31 cellular contexts compared by ENCODE assay signal in the genomic region with DNA sequence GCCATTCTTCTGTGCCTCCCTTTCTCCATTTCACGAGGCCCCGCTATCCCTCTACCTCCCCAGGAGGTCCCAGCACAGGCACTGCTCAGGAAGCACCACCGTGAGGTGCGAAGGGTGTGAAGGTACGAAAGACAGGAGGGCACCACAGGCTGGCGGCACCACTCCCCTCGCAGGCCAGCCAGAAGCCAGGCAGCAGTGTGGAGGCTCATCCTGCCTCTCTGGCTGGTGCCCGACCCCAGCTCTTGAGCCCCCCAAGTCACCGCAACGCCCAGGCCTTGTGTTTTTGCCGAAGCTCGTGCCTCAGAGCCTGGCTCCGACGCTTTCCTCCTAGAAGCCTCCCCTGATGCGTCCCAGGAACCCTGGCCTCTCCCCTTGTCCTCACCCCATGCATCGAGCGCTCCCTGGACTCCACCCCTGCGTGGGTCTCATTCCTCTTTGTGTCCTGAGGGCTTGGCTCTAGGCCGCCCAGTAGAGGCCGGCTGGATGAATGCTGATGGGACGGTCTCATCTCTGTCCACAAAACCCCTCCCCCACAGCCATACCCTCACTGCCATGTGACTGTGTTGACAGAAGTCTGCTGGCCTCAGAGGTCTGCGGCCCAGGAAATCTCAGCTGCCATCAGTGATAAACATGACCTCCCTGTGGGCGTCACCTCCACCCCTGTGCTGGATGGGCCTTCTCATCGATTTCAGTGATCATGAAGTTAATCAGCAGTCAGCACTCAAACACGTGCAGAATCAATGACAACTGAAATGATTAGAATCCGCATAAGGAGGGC. TPM values are rescaled to one million over a fixed set of nuclear protein-coding genes. Genes with fewer than 3 reads are reported as not detected.
DNase-seq lines count a peak whose midpoint lies in the region; ATAC-seq, FAIRE-seq and TF ChIP-seq lines count a peak whose summit lies in the region.
"Had no signal": no experiment of that assay in that cellular context is flagged by ENCODE, and none has a peak within 500 bp of the region (broad histone marks: within the 10 kb centered on the region; RNA-seq: fewer than 3 reads in every experiment).

No MANE protein-coding gene starts in this region.

- H3K79me2 ChIP-seq in SK-N-SH (ENCODE audit: insufficient read depth) (no peaks in the 10 kb centered on the region), H1 (ENCODE audit: control insufficient read depth in 1 of 2, insufficient read depth in 2 of 2, low read length in 2 of 2) (no peaks in the 10 kb centered on the region)

- POLR2A ChIA-PET in SK-N-SH (lab: Yijun Ruan, JAX): no interaction called here
- POLR2A ChIA-PET in H1 (lab: Charles Lee; ENCODE audit: partially characterized antibody): interaction anchor here (1.7 kb wide), 1 partner anchor 17 kb away, joined by 5 read pairs; no protein-coding TSS in a partner anchor

- H2AFZ ChIP-seq in SK-N-SH (ENCODE audit: low read depth) (no peak overlapping the region), H1 (ENCODE audit: low read length) (no peak overlapping the region), mesenchymal stem cell (ENCODE audit: low read depth, low read length) (no peak overlapping the region)

- 91% methylated on average over 23 of the region's 26 CpGs for WGBS in SK-N-SH (ENCODE audit: low lambda C conversion rate)
- 85% methylated on average over 24 of the region's 26 CpGs; no CpG with 5 or more reads in 1 of the 2 experiments for WGBS in H1 (ENCODE audit: extremely low coverage in 1 of 2, insufficient coverage in 1 of 2, insufficient read length in 1 of 2, insufficient replicate concordance in 2 of 2, low coverage in 1 of 2, low lambda C conversion rate in 2 of 2, missing lambda C conversion rate in 1 of 2), 2 experiments
- 85% methylated on average over 26 of the region's 26 CpGs for WGBS in mesenchymal stem cell

- H3K27me3 Mint-ChIP-seq in stimulated activated naive B cell treated with anti-CD40 and anti-IgM and Interleukin-4, amounts not matched to agents 10 μg/mL and 1 μg/mL and 100 μg/mL, for 72 hours: no peaks in the 10 kb centered on the region
- no peaks in the 10 kb centered on the region for H3K27me3 Mint-ChIP-seq in stimulated activated memory B cell treated with anti-CD40 and anti-IgM and Interleukin-4, amounts not matched to agents 10 μg/mL and 1 μg/mL and 100 μg/mL, for 72 hours
- H3K27me3 Mint-ChIP-seq: activated naive CD4-positive, alpha-beta T cell treated with anti-CD3 and anti-CD28 coated beads, Interleukin-2, amount 10 ng/mL, durations not matched to agents 7 days and 5 days; activated T-helper 17 cell treated with anti-CD3 and anti-CD28 coated beads, Interleukin-2, amount 50 U/mL, for 72 hours had no signal

- H2BK120ac ChIP-seq in H1 (replicated peaks; ENCODE audit: low read depth, low read length) (no peak overlapping the region), mesenchymal stem cell (ENCODE audit: low read depth, low read length) (no peak overlapping the region)

- no peak overlapping the region for H3K4ac ChIP-seq in H1 (replicated peaks; ENCODE audit: insufficient read length, low read depth, low read length)
- no peak overlapping the region for H3K4ac ChIP-seq in mesenchymal stem cell (ENCODE audit: low read depth in 1 of 2, low read length in 2 of 2)

- no peak for ATAC-seq in SK-N-SH treated with all-trans-retinoic acid at 6 μM for 48 hours
- ATAC-seq in stimulated activated naive B cell treated with anti-CD40 and anti-IgM and Interleukin-4, amounts not matched to agents 10 μg/mL and 1 μg/mL and 100 μg/mL, for 72 hours (replicated peaks): no peak
- ATAC-seq in stimulated activated memory B cell treated with anti-CD40 and anti-IgM and Interleukin-4, amounts not matched to agents 10 μg/mL and 1 μg/mL and 100 μg/mL, for 72 hours: no peak
- ATAC-seq in GM19324 (IDR thresholded peaks at IDR 0.05; ENCODE audit: low FRiP score, unreplicated experiment): no peak
- no peak for ATAC-seq in activated naive CD4-positive, alpha-beta T cell treated with anti-CD3 and anti-CD28 coated beads, Interleukin-2, amount 50 U/mL, for 72 hours
- ATAC-seq: activated CD8-positive, alpha-beta T cell treated with anti-CD3 and anti-CD28 coated beads, Interleukin-2, amount 10 ng/mL, durations not matched to agents 7 days and 5 days; activated T-helper 17 cell treated with anti-CD3 and anti-CD28 coated beads, Interleukin-2, amount 50 U/mL, for 72 hours; gastroesophageal sphincter; left lung; stimulated activated naive CD8-positive, alpha-beta T cell treated with anti-CD3 and anti-CD28 coated beads, Interleukin-15, Interleukin-2, amounts not matched to agents 100 U/mL and 50 U/mL, for 24 hours had no signal

- TF ChIP-seq CTCF in SK-N-SH (IDR thresholded peaks at IDR 0.05): no peak
- no peak for TF ChIP-seq CTCF in H1 (IDR thresholded peaks at IDR 0.05; ENCODE audit: control extremely low read depth in 1 of 3, insufficient read depth in 1 of 3, low read depth in 1 of 3, low read length in 3 of 3)

- H3K18ac ChIP-seq in H1 (ENCODE audit: extremely low read depth, low read length) (no peak overlapping the region), mesenchymal stem cell (ENCODE audit: low read depth in 1 of 2, low read length in 2 of 2) (peak overlapping the region in 1 of 2 experiments; percentile 25)

- H4K8ac ChIP-seq in H1 (ENCODE audit: extremely low read depth, insufficient read depth, low read length) (no peak overlapping the region), mesenchymal stem cell (ENCODE audit: low read length) (peak overlapping the region; percentile 39)

- H3K4me2 ChIP-seq in SK-N-SH (no peak overlapping the region), H1 (ENCODE audit: insufficient read depth in 1 of 2, low read depth in 2 of 2, low read length in 2 of 2) (no peak overlapping the region), mesenchymal stem cell (ENCODE audit: low read length, poor library complexity, severe bottlenecking) (no peak overlapping the region)

- H3K9me3 ChIP-seq in SK-N-SH: no peaks in the 10 kb centered on the region
- no peaks in the 10 kb centered on the region for H3K9me3 ChIP-seq in H1 (ENCODE audit: insufficient read depth in 2 of 2, low read depth in 1 of 2, low read length in 1 of 2)
- no peaks in the 10 kb centered on the region for H3K9me3 ChIP-seq in mesenchymal stem cell (ENCODE audit: control insufficient read depth, low read length)
- H3K9me3 ChIP-seq: BLaER1 treated with 17β-estradiol and CSF1 and Interleukin-3, amounts not matched to agents 10 nM and 100 nM; gastroesophageal sphincter; left lung had no signal

- H3K79me1 ChIP-seq in H1 (ENCODE audit: low read depth, low read length) (peaks cover 3% of the 10 kb centered on the region; the same call in 1 of the 2 replicates), mesenchymal stem cell (replicated peaks; ENCODE audit: low read length, poor library complexity, severe bottlenecking) (peaks cover 47% of the 10 kb centered on the region)

- H3K36me3 ChIP-seq in SK-N-SH (replicated peaks in 1 of 2; ENCODE audit: control insufficient read depth in 1 of 2, insufficient read depth in 2 of 2, low read length in 1 of 2) (peaks cover 2 to 3% of the 10 kb centered on the region in 2 experiments), H1 (ENCODE audit: control insufficient read depth in 2 of 4, insufficient read depth in 4 of 4, low read length in 3 of 4) (peaks cover 9 to 26% (median 12%) of the 10 kb centered on the region in 4 experiments; a peak in 7 of 8 replicates), mesenchymal stem cell (ENCODE audit: control insufficient read depth in 1 of 2, insufficient read depth in 2 of 2, low read depth in 1 of 2, low read length in 2 of 2) (peaks cover 38 to 69% of the 10 kb centered on the region in 2 experiments)

- H3K4me1 ChIP-seq in SK-N-SH (ENCODE audit: control insufficient read depth in 1 of 2, insufficient read depth in 2 of 2, low read depth in 1 of 2, low read length in 1 of 2) (peaks cover 0 to 1% of the 10 kb centered on the region in 2 experiments; a peak in 1 of 4 replicates), H1 (replicated peaks in 1 of 4; ENCODE audit: control insufficient read depth in 3 of 4, insufficient read depth in 4 of 4, low read length in 3 of 4) (peaks cover 2 to 5% (median 5%) of the 10 kb centered on the region in 4 experiments; a peak in 4 of 7 replicates), mesenchymal stem cell (ENCODE audit: control insufficient read depth, insufficient read depth, low read depth, low read length) (peaks cover 2% of the 10 kb centered on the region)
- H3K4me1 ChIP-seq: left lung had no signal

- H3K4me3 Mint-ChIP-seq in stimulated activated naive B cell treated with anti-CD40 and anti-IgM and Interleukin-4, amounts not matched to agents 10 μg/mL and 1 μg/mL and 100 μg/mL, for 72 hours: no peak overlapping the region
- H3K4me3 Mint-ChIP-seq in stimulated activated memory B cell treated with anti-CD40 and anti-IgM and Interleukin-4, amounts not matched to agents 10 μg/mL and 1 μg/mL and 100 μg/mL, for 72 hours: no peak overlapping the region
- H3K4me3 Mint-ChIP-seq: activated CD8-positive, alpha-beta T cell treated with anti-CD3 and anti-CD28 coated beads, Interleukin-2, amount 10 ng/mL, durations not matched to agents 7 days and 5 days; activated naive CD4-positive, alpha-beta T cell treated with anti-CD3 and anti-CD28 coated beads, Interleukin-2, amount 10 ng/mL, durations not matched to agents 7 days and 5 days; activated T-helper 17 cell treated with anti-CD3 and anti-CD28 coated beads, Interleukin-2, amount 50 U/mL, for 72 hours; immature natural killer cell; mesothelial cell of epicardium had no signal

- TF ChIP-seq EP300 in SK-N-SH (IDR thresholded peaks at IDR 0.05; ENCODE audit: borderline replicate concordance in 1 of 2, low read depth in 1 of 2, low read length in 1 of 2) (no peak), H1 (IDR thresholded peaks at IDR 0.05; ENCODE audit: borderline replicate concordance in 1 of 2, low read depth in 2 of 2, low read length in 2 of 2) (no peak)

- no peak overlapping the region for H3K56ac ChIP-seq in H1 (replicated peaks; ENCODE audit: insufficient read length, low read depth, low read length)

- TF ChIP-seq RAD21 in SK-N-SH (IDR thresholded peaks at IDR 0.05; ENCODE audit: low read length): no peak
- TF ChIP-seq RAD21 in H1 (IDR thresholded peaks at IDR 0.05 in 1 of 2, conservative IDR thresholded peaks at IDR 0.05 in 1 of 2; ENCODE audit: low read depth in 2 of 2, low read length in 2 of 2): no peak

- DNase-seq in SK-N-SH: peak; percentile 51
- no peak for DNase-seq in H1 (ENCODE audit: low read depth in 1 of 2, low spot score in 2 of 2)
- DNase-seq in mesenchymal stem cell: no peak
- DNase-seq in stimulated activated naive B cell treated with anti-CD40 and anti-IgM and Interleukin-4, amounts not matched to agents 10 μg/mL and 1 μg/mL and 100 μg/mL, for 72 hours: no peak
- no peak for DNase-seq in activated naive CD4-positive, alpha-beta T cell treated with anti-CD3 and anti-CD28 coated beads, Interleukin-2, amount 50 U/mL, for 72 hours (ENCODE audit: low spot score in 2 of 2)
- DNase-seq: activated CD4-positive, alpha-beta T cell treated with anti-CD3 and anti-CD28 coated beads for 4 hours; activated CD8-positive, alpha-beta T cell treated with anti-CD3 and anti-CD28 coated beads, Interleukin-2, amount 10 ng/mL, durations not matched to agents 7 days and 5 days; activated naive CD4-positive, alpha-beta T cell treated with anti-CD3 and anti-CD28 coated beads, Interleukin-2, amount 10 ng/mL, durations not matched to agents 7 days and 5 days; brain microvascular endothelial cell; DMS79; GDM1; hypothalamus; immature natural killer cell; KG1; left lung; naive B cell; NCI-H1105; NCI-H187 treated with DMSO at 0.1 percent for 48 hours; NCI-H524; NK-92 treated with Interleukin-12 subunit alpha and Interleukin-12 subunit beta, amount 100 ng/mL, for 24 hours; SHP77; stimulated activated naive CD8-positive, alpha-beta T cell treated with anti-CD3 and anti-CD28 coated beads, Interleukin-15, Interleukin-2, amounts not matched to agents 100 U/mL and 50 U/mL, for 24 hours had no signal

- H2BK5ac ChIP-seq in H1 (ENCODE audit: low read depth, low read length): no peak overlapping the region
- no peak overlapping the region for H2BK5ac ChIP-seq in mesenchymal stem cell (ENCODE audit: low read depth, low read length, poor library complexity, severe bottlenecking)

- H3K4me3 ChIP-seq in SK-N-SH (ENCODE audit: low read depth in 2 of 2, low read length in 1 of 2) (no peak overlapping the region), H1 (ENCODE audit: extremely low read depth in 1 of 4, insufficient read depth in 2 of 4, low read depth in 3 of 4, low read length in 4 of 4) (no peak overlapping the region), mesenchymal stem cell (ENCODE audit: insufficient read depth in 1 of 2, low read depth in 1 of 2, low read length in 2 of 2) (no peak overlapping the region)
- H3K4me3 ChIP-seq: BLaER1 treated with 17β-estradiol and CSF1 and Interleukin-3, amounts not matched to agents 10 nM and 100 nM; gastroesophageal sphincter; left lung; skin epidermis had no signal

- H3K9ac ChIP-seq in SK-N-SH: no peak overlapping the region
- no peak overlapping the region; a peak in 1 of 7 replicates for H3K9ac ChIP-seq in H1 (replicated peaks in 1 of 4; ENCODE audit: extremely low read depth in 1 of 4, low read depth in 3 of 4, low read length in 3 of 4)
- H3K9ac ChIP-seq in mesenchymal stem cell (ENCODE audit: low read length): no peak overlapping the region

- no peak overlapping the region for H2BK15ac ChIP-seq in H1 (ENCODE audit: low read length)
- H2BK15ac ChIP-seq in mesenchymal stem cell (ENCODE audit: low read depth, poor library complexity, severe bottlenecking): no peak overlapping the region

- CTCF ChIA-PET in SK-N-SH (lab: Yijun Ruan, JAX) (interaction anchor here (0.6 to 11.1 kb wide), 3 partner anchors 57 to 120 kb away, joined by 3 to 108 read pairs (median 17); a partner anchor contains a TSS), H1 (lab: Charles Lee; ENCODE audit: partially characterized antibody) (interaction anchor here (0.8 to 1.4 kb wide), 6 partner anchors 9 to 531 kb away, joined by 3 to 4 read pairs (median 3); no protein-coding TSS in a partner anchor)

- H2AK5ac ChIP-seq in H1 (ENCODE audit: low read depth, low read length) (no peak overlapping the region), mesenchymal stem cell (ENCODE audit: low read length, severe bottlenecking) (no peak overlapping the region)

- H3F3A ChIP-seq in SK-N-SH (replicated peaks; ENCODE audit: insufficient read depth): no peaks in the 10 kb centered on the region

- H4K20me1 ChIP-seq in SK-N-SH (ENCODE audit: insufficient read depth): no peaks in the 10 kb centered on the region
- peaks cover 2 to 21% of the 10 kb centered on the region in 2 experiments for H4K20me1 ChIP-seq in H1 (replicated peaks in 1 of 2; ENCODE audit: control insufficient read depth in 1 of 2, insufficient read depth in 2 of 2, low read length in 2 of 2)

- H4K91ac ChIP-seq in H1 (replicated peaks; ENCODE audit: insufficient read length, low read length): no peak overlapping the region
- no peak overlapping the region for H4K91ac ChIP-seq in mesenchymal stem cell (ENCODE audit: low read length)

- H4K5ac ChIP-seq in H1 (ENCODE audit: insufficient read length, low read depth, low read length): no peak overlapping the region

- H3K27ac Mint-ChIP-seq in stimulated activated naive B cell treated with anti-CD40 and anti-IgM and Interleukin-4, amounts not matched to agents 10 μg/mL and 1 μg/mL and 100 μg/mL, for 72 hours: peak overlapping the region; percentile 9
- H3K27ac Mint-ChIP-seq in stimulated activated memory B cell treated with anti-CD40 and anti-IgM and Interleukin-4, amounts not matched to agents 10 μg/mL and 1 μg/mL and 100 μg/mL, for 72 hours: no peak overlapping the region
- no peak overlapping the region for H3K27ac Mint-ChIP-seq in activated naive CD4-positive, alpha-beta T cell treated with anti-CD3 and anti-CD28 coated beads, Interleukin-2, amount 50 U/mL, for 72 hours
- H3K27ac Mint-ChIP-seq: activated CD8-positive, alpha-beta T cell treated with anti-CD3 and anti-CD28 coated beads, Interleukin-2, amount 10 ng/mL, durations not matched to agents 7 days and 5 days; activated naive CD4-positive, alpha-beta T cell treated with anti-CD3 and anti-CD28 coated beads, Interleukin-2, amount 10 ng/mL, durations not matched to agents 7 days and 5 days; activated T-helper 17 cell treated with anti-CD3 and anti-CD28 coated beads, Interleukin-2, amount 50 U/mL, for 72 hours; mesothelial cell of epicardium had no signal

- H3K27me3 ChIP-seq in SK-N-SH (ENCODE audit: insufficient read depth) (no peaks in the 10 kb centered on the region), H1 (replicated peaks in 1 of 4; ENCODE audit: control insufficient read depth in 3 of 4, extremely low read depth in 1 of 4, insufficient read depth in 3 of 4, low read length in 3 of 4) (no peaks in the 10 kb centered on the region), mesenchymal stem cell (ENCODE audit: control insufficient read depth in 1 of 2, insufficient read depth in 1 of 2, low read length in 2 of 2) (no peaks in the 10 kb centered on the region)
- H3K27me3 ChIP-seq: BLaER1 treated with 17β-estradiol and CSF1 and Interleukin-3, amounts not matched to agents 10 nM and 100 nM; brain microvascular endothelial cell; gastroesophageal sphincter; left lung had no signal

- H2BK20ac ChIP-seq in H1 (ENCODE audit: low read length): no peak overlapping the region

- peak in 1 of 2 experiments; percentile 48; a peak in 2 of 3 replicates for TF ChIP-seq POLR2A in H1 (IDR thresholded peaks at IDR 0.05; ENCODE audit: control extremely low read depth in 1 of 2, low read depth in 2 of 2, low read length in 2 of 2)

- H3K23ac ChIP-seq in H1 (ENCODE audit: insufficient read length) (no peak overlapping the region), mesenchymal stem cell (ENCODE audit: low read length in 2 of 2) (no peak overlapping the region)

- no peaks in the 10 kb centered on the region for H3K9me3 Mint-ChIP-seq in stimulated activated naive B cell treated with anti-CD40 and anti-IgM and Interleukin-4, amounts not matched to agents 10 μg/mL and 1 μg/mL and 100 μg/mL, for 72 hours
- H3K9me3 Mint-ChIP-seq in stimulated activated memory B cell treated with anti-CD40 and anti-IgM and Interleukin-4, amounts not matched to agents 10 μg/mL and 1 μg/mL and 100 μg/mL, for 72 hours: no peaks in the 10 kb centered on the region
- H3K9me3 Mint-ChIP-seq in activated naive CD4-positive, alpha-beta T cell treated with anti-CD3 and anti-CD28 coated beads, Interleukin-2, amount 50 U/mL, for 72 hours: no peaks in the 10 kb centered on the region
- H3K9me3 Mint-ChIP-seq: activated naive CD4-positive, alpha-beta T cell treated with anti-CD3 and anti-CD28 coated beads, Interleukin-2, amount 10 ng/mL, durations not matched to agents 7 days and 5 days; activated T-helper 17 cell treated with anti-CD3 and anti-CD28 coated beads, Interleukin-2, amount 50 U/mL, for 72 hours; immature natural killer cell; mesothelial cell of epicardium; naive B cell had no signal

- H3K23me2 ChIP-seq in H1 (ENCODE audit: low read depth, low read length): no peaks in the 10 kb centered on the region

- no peak overlapping the region for H3K27ac ChIP-seq in SK-N-SH (ENCODE audit: low read depth in 2 of 2, low read length in 1 of 2)
- H3K27ac ChIP-seq in H1 (ENCODE audit: low read depth, low read length): no peak overlapping the region
- H3K27ac ChIP-seq in mesenchymal stem cell (ENCODE audit: low read length, poor library complexity, severe bottlenecking): no peak overlapping the region
- H3K27ac ChIP-seq: 22Rv1; BLaER1 treated with 17β-estradiol and CSF1 and Interleukin-3, amounts not matched to agents 10 nM and 100 nM; brain microvascular endothelial cell; gastroesophageal sphincter; left lung; skin epidermis had no signal

- no peak overlapping the region for H2BK12ac ChIP-seq in H1 (ENCODE audit: low read depth, low read length)
- H2BK12ac ChIP-seq in mesenchymal stem cell (ENCODE audit: low read length in 2 of 2): peak overlapping the region in 1 of 2 experiments; percentile 12

- H3K36me3 Mint-ChIP-seq in stimulated activated naive B cell treated with anti-CD40 and anti-IgM and Interleukin-4, amounts not matched to agents 10 μg/mL and 1 μg/mL and 100 μg/mL, for 72 hours: peaks cover 12 to 37% of the 10 kb centered on the region in 2 donors
- peaks cover 18% of the 10 kb centered on the region for H3K36me3 Mint-ChIP-seq in stimulated activated memory B cell treated with anti-CD40 and anti-IgM and Interleukin-4, amounts not matched to agents 10 μg/mL and 1 μg/mL and 100 μg/mL, for 72 hours
- H3K36me3 Mint-ChIP-seq in activated naive CD4-positive, alpha-beta T cell treated with anti-CD3 and anti-CD28 coated beads, Interleukin-2, amount 50 U/mL, for 72 hours: no peaks in the 10 kb centered on the region
- H3K36me3 Mint-ChIP-seq: activated naive CD4-positive, alpha-beta T cell treated with anti-CD3 and anti-CD28 coated beads, Interleukin-2, amount 10 ng/mL, durations not matched to agents 7 days and 5 days; naive B cell had no signal

- no peak overlapping the region for H3K14ac ChIP-seq in H1 (ENCODE audit: insufficient read length)
- H3K14ac ChIP-seq in mesenchymal stem cell (ENCODE audit: low read length in 2 of 2): no peak overlapping the region

- FAIRE-seq in H1 (lab: Jason Lieb, UNC): no peak

- H3K4me1 Mint-ChIP-seq in stimulated activated naive B cell treated with anti-CD40 and anti-IgM and Interleukin-4, amounts not matched to agents 10 μg/mL and 1 μg/mL and 100 μg/mL, for 72 hours: peaks cover 0 to 1% of the 10 kb centered on the region in 2 donors
- no peaks in the 10 kb centered on the region for H3K4me1 Mint-ChIP-seq in stimulated activated memory B cell treated with anti-CD40 and anti-IgM and Interleukin-4, amounts not matched to agents 10 μg/mL and 1 μg/mL and 100 μg/mL, for 72 hours
- H3K4me1 Mint-ChIP-seq: activated naive CD4-positive, alpha-beta T cell treated with anti-CD3 and anti-CD28 coated beads, Interleukin-2, amount 10 ng/mL, durations not matched to agents 7 days and 5 days; activated T-helper 17 cell treated with anti-CD3 and anti-CD28 coated beads, Interleukin-2, amount 50 U/mL, for 72 hours; immature natural killer cell had no signal

- H3K9me2 ChIP-seq in SK-N-SH: no peaks in the 10 kb centered on the region

RNA-seq across cellular contexts. Expression of a gene that starts 19.3 kb away (rescaled TPM):
- polyA plus RNA-seq in SK-N-SH (2012; rRNA removed) (108 and 128 TPM in 2 replicates), H1 (2011; rRNA removed) (77.5 and 98.4 TPM in 2 replicates)
- polyA plus RNA-seq in SK-N-SH (2012; cell fraction: cytosol; rRNA removed): 138 and 139 TPM in 2 replicates
- polyA plus RNA-seq in SK-N-SH (2012; cell fraction: nucleus; rRNA removed): 49.3 and 55.5 TPM in 2 replicates
- 93.4 and 94.0 TPM in 2 replicates for total RNA-seq in H1 (2021; fragmentation: NEBNext Ultra II Directional; extraction: Animal tissue kit (Norgen Biotek cat#: 25700))
- polyA plus RNA-seq in H1 (2011; cell fraction: cytosol; rRNA removed): 51.4 TPM
- polyA plus RNA-seq in H1 (2011; cell fraction: nucleus; rRNA removed): 76.2 TPM
- 80.0 to 96.4 TPM (median 93.0 TPM) in 4 replicates for polyA plus RNA-seq in H1 (2012, experiment 1 of 2)
- polyA plus RNA-seq in H1 (2012, experiment 2 of 2): 151 TPM
- polyA plus RNA-seq in H1 (2013, experiment 1 of 2): 114 TPM
- polyA plus RNA-seq in H1 (2013, experiment 2 of 2): 115 TPM
- 38.1 and 52.1 TPM in 2 replicates for polyA minus RNA-seq in H1 (2011; rRNA and poly(A)+ RNA removed)
- 36.2 TPM for polyA minus RNA-seq in H1 (2011; cell fraction: cytosol; rRNA and poly(A)+ RNA removed)
- polyA minus RNA-seq in H1 (2011; cell fraction: nucleus; rRNA and poly(A)+ RNA removed): 29.3 TPM
- 768 TPM for polyA plus RNA-seq in mesenchymal stem cell (2013, experiment 1 of 2)
- polyA plus RNA-seq in mesenchymal stem cell (2013, experiment 2 of 2): 790 TPM
- 10 to 100 TPM; 50.0 to 66.4 TPM for total RNA-seq in activated naive CD4-positive, alpha-beta T cell treated with anti-CD3 and anti-CD28 coated beads, Interleukin-2, amount 50 U/mL, for 72 hours

RNA-seq across cellular contexts. Expression of a gene that starts 48.8 kb away (rescaled TPM):
- polyA plus RNA-seq in SK-N-SH (2012; rRNA removed) (6.6 and 6.8 TPM in 2 replicates), H1 (2011; rRNA removed) (1.3 and 2.4 TPM in 2 replicates)
- polyA plus RNA-seq in SK-N-SH (2012; cell fraction: cytosol; rRNA removed): 3.3 and 4.3 TPM in 2 replicates
- 26.3 and 41.0 TPM in 2 replicates for polyA plus RNA-seq in SK-N-SH (2012; cell fraction: nucleus; rRNA removed)
- total RNA-seq in H1 (2021; fragmentation: NEBNext Ultra II Directional; extraction: Animal tissue kit (Norgen Biotek cat#: 25700)): 11.1 and 11.4 TPM in 2 replicates
- polyA plus RNA-seq in H1 (2011; cell fraction: cytosol; rRNA removed): 4.1 TPM
- polyA plus RNA-seq in H1 (2011; cell fraction: nucleus; rRNA removed): 9.3 TPM
- 7.8 to 10.2 TPM (median 8.4 TPM) in 4 replicates for polyA plus RNA-seq in H1 (2012, experiment 1 of 2)
- polyA plus RNA-seq in H1 (2012, experiment 2 of 2): 6.2 TPM
- polyA plus RNA-seq in H1 (2013, experiment 1 of 2): 3.3 TPM
- polyA plus RNA-seq in H1 (2013, experiment 2 of 2): 3.3 TPM
- 3.1 and 4.7 TPM in 2 replicates for polyA minus RNA-seq in H1 (2011; rRNA and poly(A)+ RNA removed)
- polyA minus RNA-seq in H1 (2011; cell fraction: cytosol; rRNA and poly(A)+ RNA removed): 2.8 TPM
- polyA minus RNA-seq in H1 (2011; cell fraction: nucleus; rRNA and poly(A)+ RNA removed): 8.1 TPM
- polyA plus RNA-seq in mesenchymal stem cell (2013, experiment 1 of 2): 7.4 TPM
- 7.4 TPM for polyA plus RNA-seq in mesenchymal stem cell (2013, experiment 2 of 2)
- total RNA-seq in activated naive CD4-positive, alpha-beta T cell treated with anti-CD3 and anti-CD28 coated beads, Interleukin-2, amount 50 U/mL, for 72 hours: 10 to 100 TPM; 37.9 to 62.0 TPM
